ENCODE assay signal across 19 cellular contexts in genomic region chr11:41003339-41003992, GRCh38.
"Had no signal": no experiment of that assay in that cellular context is flagged by ENCODE, and none has a peak within 500 bp of the region (broad histone marks: within the 10 kb centered on the region; RNA-seq: fewer than 3 reads in every experiment).

No MANE protein-coding gene starts in this region.

- H3K4me1 ChIP-seq: gastrocnemius medialis, heart left ventricle, spleen, upper lobe of right lung had no signal

- H3K4me3 ChIP-seq: gastrocnemius medialis, heart left ventricle, spleen, upper lobe of right lung had no signal

- H3K4me1 Mint-ChIP-seq: activated B cell treated with CpG ODN at 0.5 μM for 24 hours; natural killer cell; stimulated activated naive B cell treated with anti-CD40 and anti-IgM and Interleukin-4, amounts not matched to agents 10 μg/mL and 1 μg/mL and 100 μg/mL, for 72 hours; T-cell had no signal

- H3K27me3 ChIP-seq: gastrocnemius medialis, heart left ventricle, spleen, upper lobe of right lung had no signal

- H3K9me3 Mint-ChIP-seq: brain had no signal

- H3K9me3 ChIP-seq: gastrocnemius medialis, heart left ventricle, upper lobe of right lung had no signal

- H3K36me3 ChIP-seq: gastrocnemius medialis, heart left ventricle, spleen, upper lobe of right lung had no signal

- H3K27ac ChIP-seq: gastrocnemius medialis, heart left ventricle, spleen, upper lobe of right lung had no signal

- H3K27ac Mint-ChIP-seq: activated B cell treated with CpG ODN at 0.5 μM for 24 hours; activated CD4-positive, alpha-beta memory T cell treated with anti-CD3 and anti-CD28 coated beads for 36 hours; activated naive CD8-positive, alpha-beta T cell; activated T-helper 1 cell treated with anti-CD3 and anti-CD28 coated beads, Interleukin-12 subunit alpha, Interleukin-12 subunit beta, Interleukin-2, Interleukin-4 antibody, amounts not matched to agents 30 ng/mL and 10 ng/mL and 1 ng/mL, durations not matched to agents 14 hours and 24 hours and 36 hours; brain; natural killer cell; stimulated activated naive B cell treated with anti-CD40 and anti-IgM and Interleukin-4, amounts not matched to agents 10 μg/mL and 1 μg/mL and 100 μg/mL, for 72 hours; T-cell had no signal

- DNase-seq: activated B cell treated with CpG ODN at 0.5 μM for 24 hours; activated CD4-positive, alpha-beta memory T cell treated with anti-CD3 and anti-CD28 coated beads for 36 hours; activated CD4-positive, alpha-beta T cell treated with anti-CD3 and anti-CD28 coated beads for 4 hours; activated gamma-delta T cell treated with Interleukin-2 at 50 U/mL for 16 hours; activated T-cell treated with anti-CD3 and anti-CD28 coated beads for 4 hours; central memory CD4-positive, alpha-beta T cell; gastrocnemius medialis; heart left ventricle; natural killer cell; nucleus accumbens; spleen; stimulated activated naive B cell treated with anti-CD40 and anti-IgM and Interleukin-4, amounts not matched to agents 10 μg/mL and 1 μg/mL and 100 μg/mL, for 72 hours; T-cell; upper lobe of right lung had no signal

- ATAC-seq: gastrocnemius medialis; heart left ventricle; natural killer cell; sciatic nerve; stimulated activated naive B cell treated with anti-CD40 and anti-IgM and Interleukin-4, amounts not matched to agents 10 μg/mL and 1 μg/mL and 100 μg/mL, for 72 hours; T-cell; upper lobe of right lung had no signal

- H3K36me3 Mint-ChIP-seq: activated CD4-positive, alpha-beta memory T cell treated with anti-CD3 and anti-CD28 coated beads for 36 hours; activated naive CD8-positive, alpha-beta T cell; brain; natural killer cell; stimulated activated naive B cell treated with anti-CD40 and anti-IgM and Interleukin-4, amounts not matched to agents 10 μg/mL and 1 μg/mL and 100 μg/mL, for 72 hours; T-cell had no signal

- H3K27me3 Mint-ChIP-seq: activated B cell treated with CpG ODN at 0.5 μM for 24 hours; activated CD4-positive, alpha-beta memory T cell treated with anti-CD3 and anti-CD28 coated beads for 36 hours; activated naive CD8-positive, alpha-beta T cell; brain; stimulated activated naive B cell treated with anti-CD40 and anti-IgM and Interleukin-4, amounts not matched to agents 10 μg/mL and 1 μg/mL and 100 μg/mL, for 72 hours; T-cell had no signal

- FAIRE-seq: colon had no signal

- H3K4me3 Mint-ChIP-seq: activated B cell treated with CpG ODN at 0.5 μM for 24 hours; activated CD4-positive, alpha-beta memory T cell treated with anti-CD3 and anti-CD28 coated beads for 36 hours; activated naive CD8-positive, alpha-beta T cell; activated T-helper 1 cell treated with anti-CD3 and anti-CD28 coated beads, Interleukin-12 subunit alpha, Interleukin-12 subunit beta, Interleukin-2, Interleukin-4 antibody, amounts not matched to agents 30 ng/mL and 10 ng/mL and 1 ng/mL, durations not matched to agents 14 hours and 24 hours and 36 hours; brain; natural killer cell; stimulated activated naive B cell treated with anti-CD40 and anti-IgM and Interleukin-4, amounts not matched to agents 10 μg/mL and 1 μg/mL and 100 μg/mL, for 72 hours; T-cell had no signal
